In the genomic region with DNA sequence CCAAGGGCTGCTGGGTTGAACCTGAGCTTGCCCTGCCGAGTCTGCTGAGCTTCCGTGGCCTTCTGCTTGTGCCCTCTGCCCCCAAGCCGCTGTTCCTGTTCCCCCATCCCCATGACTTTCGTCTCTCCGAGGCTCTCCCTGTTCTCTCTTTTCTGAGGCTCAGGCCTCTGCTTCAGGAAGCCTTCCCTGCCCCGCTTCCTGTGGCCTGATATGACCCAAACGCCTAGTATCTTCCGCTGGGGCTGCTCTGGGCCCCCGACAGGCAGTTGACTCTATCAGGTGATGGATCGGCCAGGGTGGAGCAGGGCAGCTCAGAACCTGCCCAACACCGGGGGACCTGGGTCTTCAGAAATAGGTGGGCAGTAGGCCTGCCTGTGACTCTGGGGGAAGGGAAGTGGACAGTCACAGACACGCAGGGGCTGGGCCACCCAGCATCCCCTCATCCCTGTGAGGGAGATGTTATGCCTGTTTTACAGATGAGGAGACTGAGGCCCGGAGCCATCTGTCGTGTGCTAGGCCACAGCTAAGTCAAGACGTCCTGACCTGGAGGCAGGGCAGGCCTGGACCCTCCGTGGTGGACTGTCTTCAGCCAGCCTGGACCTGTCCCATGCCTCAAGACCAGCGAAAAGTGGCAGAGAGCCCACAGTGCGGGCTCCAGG, we compare ENCODE assay signal across 8 cellular contexts. TPM values are rescaled to one million over a fixed set of nuclear protein-coding genes. Genes with fewer than 3 reads are reported as not detected.
DNase-seq lines count a peak whose midpoint lies in the region; ATAC-seq and TF ChIP-seq lines count a peak whose summit lies in the region.

No MANE protein-coding gene starts in this region.

- H2AFZ ChIP-seq in OCI-LY7 (ENCODE audit: low read length): no peak overlapping the region

- H3K27ac ChIP-seq in CD4-positive, alpha-beta T cell (ENCODE audit: low read depth, low read length): peak overlapping the region; percentile 27
- peak overlapping the region; percentile 91 for H3K27ac ChIP-seq in OCI-LY7 (ENCODE audit: low read depth, low read length, poor library complexity, severe bottlenecking)

- no peaks in the 10 kb centered on the region for H4K20me1 ChIP-seq in OCI-LY7 (ENCODE audit: insufficient read depth, low read length)

- intact Hi-C loops in CD4-positive, alpha-beta T cell (cut with DNase I, micrococcal nuclease): no loop called here
- intact Hi-C loops in OCI-LY7 (cut with micrococcal nuclease; ENCODE audit: unreplicated experiment): no loop called here
- intact Hi-C loops in dendritic cell treated with granulocyte-macrophage colony-stimulating factor and Interleukin-4, amounts not matched to agents 40 ng/mL and 50 ng/mL, for 4 days (cut with micrococcal nuclease): loop anchor here (2.0 kb wide), 2 partner anchors 15 to 61 kb away; a partner anchor contains a TSS

- ATAC-seq in CD4-positive, alpha-beta T cell (ENCODE audit: poor library complexity): no peak
- ATAC-seq in HG03457 (IDR thresholded peaks at IDR 0.05; ENCODE audit: unreplicated experiment): no peak

- peaks cover 20% of the 10 kb centered on the region for H3K36me3 Mint-ChIP-seq in CD4-positive, alpha-beta T cell (ENCODE audit: low read depth)
- peaks cover 79% of the 10 kb centered on the region for H3K36me3 Mint-ChIP-seq in dendritic cell treated with granulocyte-macrophage colony-stimulating factor and Interleukin-4, amounts not matched to agents 40 ng/mL and 50 ng/mL, for 4 days (ENCODE audit: low read depth)
- H3K36me3 Mint-ChIP-seq in neural crest cell (ENCODE audit: low read depth): peaks cover 3% of the 10 kb centered on the region

- POLR2A ChIA-PET in CD4-positive, alpha-beta T cell (lab: Charles Lee): interaction anchor here (0.8 to 6.6 kb wide), 13 partner anchors 16 to 83 kb away, joined by 4 to 125 read pairs (median 22); a partner anchor contains a TSS
- POLR2A ChIA-PET in OCI-LY7 (lab: Charles Lee): interaction anchor here (1.1 kb wide), 2 partner anchors 14 to 63 kb away, joined by 3 to 6 read pairs; no protein-coding TSS in a partner anchor

- H3K79me2 ChIP-seq in OCI-LY7 (ENCODE audit: insufficient read depth, low read depth, low read length): peaks cover 11% of the 10 kb centered on the region; the same call in 1 of the 2 replicates

- H3K36me3 ChIP-seq in OCI-LY7 (ENCODE audit: insufficient read depth, low read length): no peaks in the 10 kb centered on the region

- no peak for TF ChIP-seq CTCF in CD4-positive, alpha-beta T cell (IDR thresholded peaks at IDR 0.05)
- TF ChIP-seq CTCF in OCI-LY7 (conservative IDR thresholded peaks at IDR 0.05; ENCODE audit: low read length) (no peak), neural crest cell (conservative IDR thresholded peaks at IDR 0.05) (no peak)

- BruUV-seq in OCI-LY7 (replicated peaks; lab: Mats Ljungman, UMichigan): no TSS peak

- no peaks in the 10 kb centered on the region for H3K9me3 Mint-ChIP-seq in CD4-positive, alpha-beta T cell
- no peaks in the 10 kb centered on the region for H3K9me3 Mint-ChIP-seq in dendritic cell treated with granulocyte-macrophage colony-stimulating factor and Interleukin-4, amounts not matched to agents 40 ng/mL and 50 ng/mL, for 4 days
- H3K9me3 Mint-ChIP-seq in neural crest cell: no peaks in the 10 kb centered on the region

- peaks cover 27% of the 10 kb centered on the region for H3K4me1 ChIP-seq in OCI-LY7 (ENCODE audit: insufficient read depth, low read length, poor library complexity, severe bottlenecking)

- peaks cover 32% of the 10 kb centered on the region for H3K4me1 Mint-ChIP-seq in CD4-positive, alpha-beta T cell (ENCODE audit: low read depth)
- H3K4me1 Mint-ChIP-seq in dendritic cell treated with granulocyte-macrophage colony-stimulating factor and Interleukin-4, amounts not matched to agents 40 ng/mL and 50 ng/mL, for 4 days (ENCODE audit: low read depth): peaks cover 53% of the 10 kb centered on the region
- peaks cover 27% of the 10 kb centered on the region for H3K4me1 Mint-ChIP-seq in neural crest cell

- no peaks in the 10 kb centered on the region for H3K9me2 ChIP-seq in OCI-LY7 (ENCODE audit: insufficient read depth, low read length)

- peak overlapping the region; percentile 86 for H3K4me3 ChIP-seq in OCI-LY7 (ENCODE audit: low read depth, low read length, poor library complexity, severe bottlenecking)

- peak overlapping the region; percentile 99 for H3K27ac Mint-ChIP-seq in CD4-positive, alpha-beta T cell
- peak overlapping the region; percentile 91 for H3K27ac Mint-ChIP-seq in dendritic cell treated with granulocyte-macrophage colony-stimulating factor and Interleukin-4, amounts not matched to agents 40 ng/mL and 50 ng/mL, for 4 days
- H3K27ac Mint-ChIP-seq in neural crest cell (ENCODE audit: unreplicated experiment): no peak overlapping the region

- H3K27me3 ChIP-seq in CD4-positive, alpha-beta T cell (ENCODE audit: control insufficient read depth, insufficient read depth, low read length): no peaks in the 10 kb centered on the region

- CTCF ChIA-PET in CD4-positive, alpha-beta T cell (lab: Charles Lee): interaction anchor here (1.4 to 3.4 kb wide), 6 partner anchors 16 to 82 kb away, joined by 4 to 19 read pairs (median 6); a partner anchor contains a TSS
- CTCF ChIA-PET in OCI-LY7 (lab: Charles Lee; ENCODE audit: unreplicated experiment): interaction anchor here (0.6 kb wide), 1 partner anchor 591 kb away, joined by 3 read pairs; no protein-coding TSS in a partner anchor

- no peak for DNase-seq in CD4-positive, alpha-beta T cell
- DNase-seq in OCI-LY7 (ENCODE audit: low spot score): no peak
- no peak for DNase-seq in neural crest cell (ENCODE audit: low read depth, low spot score)
- DNase-seq in stimulated activated CD4-positive, alpha-beta T cell treated with anti-CD3 and anti-CD28 coated beads, Interleukin-1b, Interleukin-23, amount 100 ng/mL, for 48 hours: no peak
- no peak for DNase-seq in putamen (ENCODE audit: low spot score)
- DNase-seq in NCI-H1930 (lab: John Stamatoyannopoulos, UW): no peak

- peak overlapping the region; percentile 94 for H3K4me3 Mint-ChIP-seq in CD4-positive, alpha-beta T cell
- peak overlapping the region; percentile 98 for H3K4me3 Mint-ChIP-seq in dendritic cell treated with granulocyte-macrophage colony-stimulating factor and Interleukin-4, amounts not matched to agents 40 ng/mL and 50 ng/mL, for 4 days
- H3K4me3 Mint-ChIP-seq in neural crest cell: peak overlapping the region; percentile 68

- H3K27me3 Mint-ChIP-seq in CD4-positive, alpha-beta T cell: peaks cover 5% of the 10 kb centered on the region
- H3K27me3 Mint-ChIP-seq in dendritic cell treated with granulocyte-macrophage colony-stimulating factor and Interleukin-4, amounts not matched to agents 40 ng/mL and 50 ng/mL, for 4 days: no peaks in the 10 kb centered on the region
- H3K27me3 Mint-ChIP-seq in neural crest cell (ENCODE audit: low read depth): peaks cover 7% of the 10 kb centered on the region

- no peaks in the 10 kb centered on the region for H3K9me3 ChIP-seq in CD4-positive, alpha-beta T cell (ENCODE audit: control insufficient read depth, low read length)
- no peaks in the 10 kb centered on the region for H3K9me3 ChIP-seq in OCI-LY7 (ENCODE audit: low read length)

- H3K4me2 ChIP-seq in OCI-LY7 (ENCODE audit: low read length): peak overlapping the region; percentile 74

RNA-seq across cellular contexts. Expression of a gene that starts 16.3 kb away (rescaled TPM):
- total RNA-seq in CD4-positive, alpha-beta T cell: 10 to 100 TPM; 22.5 to 23.0 TPM
- 43.3 and 74.2 TPM in 2 replicates for total RNA-seq in OCI-LY7 (2014; rRNA removed; shearing (Covaris generic))
- 19.3 and 21.2 TPM in 2 replicates for total RNA-seq in OCI-LY7 (2022)
- 45.3 and 47.1 TPM in 2 replicates for total RNA-seq in neural crest cell

RNA-seq across cellular contexts. Expression of a gene that starts 16.8 kb away (rescaled TPM):
- 1 to 10 TPM; 2.5 to 2.7 TPM for total RNA-seq in CD4-positive, alpha-beta T cell
- total RNA-seq in OCI-LY7 (2014; rRNA removed; shearing (Covaris generic)): 7.6 and 8.6 TPM in 2 replicates
- total RNA-seq in OCI-LY7 (2022) (10.3 and 12.4 TPM in 2 replicates), neural crest cell (36.4 and 40.5 TPM in 2 replicates)

RNA-seq across cellular contexts. Expression of a gene that starts 17.5 kb away (rescaled TPM):
- total RNA-seq in CD4-positive, alpha-beta T cell: 10 to 100 TPM; 13.8 to 16.6 TPM
- total RNA-seq in OCI-LY7 (2014; rRNA removed; shearing (Covaris generic)): 18.3 and 19.5 TPM in 2 replicates
- total RNA-seq in OCI-LY7 (2022): 49.6 and 52.3 TPM in 2 replicates
- total RNA-seq in neural crest cell: 55.9 and 61.4 TPM in 2 replicates

RNA-seq across cellular contexts. Expression of a gene that starts 21.4 kb away (rescaled TPM):
- total RNA-seq in CD4-positive, alpha-beta T cell: 10 to 100 TPM; 17.1 to 21.0 TPM
- 198 and 219 TPM in 2 replicates for total RNA-seq in OCI-LY7 (2014; rRNA removed; shearing (Covaris generic))
- total RNA-seq in OCI-LY7 (2022): 207 and 223 TPM in 2 replicates
- total RNA-seq in neural crest cell: 286 and 296 TPM in 2 replicates

RNA-seq across cellular contexts. Expression of a gene that starts 22.9 kb away (rescaled TPM):
- total RNA-seq in CD4-positive, alpha-beta T cell: under 1 TPM in 1 of 2 experiments, not detected in 1; 0.14 TPM
- total RNA-seq in OCI-LY7 (2014; rRNA removed; shearing (Covaris generic)): 0.95 TPM in 1 of 2 replicates, not detected in the other
- 0.80 and 0.92 TPM in 2 replicates for total RNA-seq in OCI-LY7 (2022)
- not detected in 2 replicates for total RNA-seq in neural crest cell
